In genomic region chr10:83917519-83918506, GRCh38 we compare ENCODE assay signal across 7 cellular contexts.
A peak's percentile ranks its signal among the peaks of the same experiment; 100 is the strongest.
DNase-seq lines count a peak whose midpoint lies in the region; ATAC-seq, FAIRE-seq and TF ChIP-seq lines count a peak whose summit lies in the region.

No MANE protein-coding gene starts in this region.

- H3K27ac ChIP-seq in RWPE1: no peak overlapping the region
- no peak overlapping the region for H3K27ac ChIP-seq in lower lobe of right lung

- FAIRE-seq in GM19239 (lab: Jason Lieb, UNC): peak; percentile 69

- peak; percentile 99 for ATAC-seq in HG02884 (IDR thresholded peaks at IDR 0.05; ENCODE audit: unreplicated experiment)
- ATAC-seq in lower lobe of right lung: peak in 1 of 2 donors; percentile 68

- H3K36me3 ChIP-seq in lower lobe of right lung: no peaks in the 10 kb centered on the region

- intact Hi-C loops in lower lobe of right lung (cut with DNase I): no loop called here

- H3K27me3 ChIP-seq in lower lobe of right lung (ENCODE audit: low read depth): no peaks in the 10 kb centered on the region

- no peak overlapping the region for H3K4me3 ChIP-seq in lower lobe of right lung

- CTCF ChIA-PET in RWPE1 (lab: Yijun Ruan, JAX): interaction anchor here (0.6 to 0.8 kb wide), 5 partner anchors 20 to 1116 kb away, joined by 3 to 4 read pairs (median 4); no protein-coding TSS in a partner anchor

- TF ChIP-seq CTCF in RWPE1 (conservative IDR thresholded peaks at IDR 0.05; ENCODE audit: low read depth): 0 out of 2 replicates have a peak, but pooled peaks have one; percentile 14
- TF ChIP-seq CTCF in lower lobe of right lung (IDR thresholded peaks at IDR 0.05): peak; percentile 38

- DNase-seq in GM19239 (ENCODE audit: insufficient read length, low spot score): no peak
- no peak for DNase-seq in RWPE1 (ENCODE audit: low spot score)
- DNase-seq in lower lobe of right lung: no peak
- DNase-seq in NCI-H1417 treated with DMSO at 0.1 percent for 48 hours (lab: John Stamatoyannopoulos, UW): no peak
- no peak for DNase-seq in Kasumi-1 (lab: John Stamatoyannopoulos, UW)
- no peak for DNase-seq in 8988T

- POLR2A ChIA-PET in RWPE1 (lab: Yijun Ruan, JAX; ENCODE audit: low non-redundant PET): no interaction called here

- H3K9me3 ChIP-seq in lower lobe of right lung: no peaks in the 10 kb centered on the region

- peaks cover 5% of the 10 kb centered on the region for H3K4me1 ChIP-seq in lower lobe of right lung
